24 cellular contexts compared by ENCODE assay signal in genomic region chr10:132924046-132924952, GRCh38. TPM values are rescaled to one million over a fixed set of nuclear protein-coding genes. Genes with fewer than 3 reads are reported as not detected.
DNase-seq lines count a peak whose midpoint lies in the region; ATAC-seq and TF ChIP-seq lines count a peak whose summit lies in the region.
"Had no signal": no experiment of that assay in that cellular context is flagged by ENCODE, and none has a peak within 500 bp of the region (broad histone marks: within the 10 kb centered on the region; RNA-seq: fewer than 3 reads in every experiment).

No MANE protein-coding gene starts in this region.

- H4K20me1 ChIP-seq in IMR-90 (ENCODE audit: insufficient read depth, low read length) (no peaks in the 10 kb centered on the region), neural progenitor cell (ENCODE audit: low read depth) (no peaks in the 10 kb centered on the region)

- intact Hi-C loops in left cardiac atrium (cut with DNase I) = no loop called here
- intact Hi-C loops in right cardiac atrium (cut with DNase I) = no loop called here
- intact Hi-C loops in IMR-90 (cut with micrococcal nuclease) = no loop called here

- H2BK15ac ChIP-seq in IMR-90 (ENCODE audit: low read depth, low read length) = no peak overlapping the region

- in situ Hi-C loops in IMR-90 (cut with MboI; ENCODE audit: low sequenced_read_pairs) = no loop called here

- H3K36me3 ChIP-seq in IMR-90 (ENCODE audit: control insufficient read depth, insufficient read depth, low read length) (no peaks in the 10 kb centered on the region), neural progenitor cell (no peaks in the 10 kb centered on the region), H7 (replicated peaks; ENCODE audit: control insufficient read depth, insufficient read depth, low read length) (no peaks in the 10 kb centered on the region)
- H3K36me3 ChIP-seq: BLaER1 treated with 17β-estradiol and CSF1 and Interleukin-3, amounts not matched to agents 10 nM and 100 nM had no signal

- 92% methylated on average over 42 of the region's 42 CpGs for WGBS in right cardiac atrium
- WGBS in IMR-90 (ENCODE audit: extremely low coverage in 2 of 2, insufficient read length in 1 of 2), 2 experiments = 82% methylated on average over 24 of the region's 42 CpGs; no CpG with 5 or more reads in 1 of the 2 experiments

- no peak overlapping the region for H3K4me3 ChIP-seq in right cardiac atrium (ENCODE audit: low read length)
- H3K4me3 ChIP-seq in IMR-90 (ENCODE audit: insufficient read depth, low read depth, low read length) = no peak overlapping the region
- no peak overlapping the region for H3K4me3 ChIP-seq in neural progenitor cell
- no peak overlapping the region for H3K4me3 ChIP-seq in H7 (ENCODE audit: insufficient read depth, low read depth, low read length)
- H3K4me3 ChIP-seq: A549; BLaER1 treated with 17β-estradiol and CSF1 and Interleukin-3, amounts not matched to agents 10 nM and 100 nM; GM23248 had no signal

- no peak overlapping the region for H3K23ac ChIP-seq in IMR-90 (ENCODE audit: low read depth, low read length)

- H3K56ac ChIP-seq in IMR-90 (ENCODE audit: extremely low read depth, insufficient read depth, low read length) = no peak overlapping the region

- no peaks in the 10 kb centered on the region for H3K27me3 ChIP-seq in right cardiac atrium (ENCODE audit: control insufficient read depth, insufficient read depth)
- no peaks in the 10 kb centered on the region for H3K27me3 ChIP-seq in IMR-90 (ENCODE audit: control insufficient read depth, insufficient read depth, low read length)
- H3K27me3 ChIP-seq in neural progenitor cell = no peaks in the 10 kb centered on the region
- H3K27me3 ChIP-seq in H7 (ENCODE audit: control insufficient read depth, insufficient read depth, low read length) = no peaks in the 10 kb centered on the region

- no peak for TF ChIP-seq POLR2A in IMR-90 (IDR thresholded peaks at IDR 0.05; ENCODE audit: low read depth, low read length)

- no peak overlapping the region for H2BK20ac ChIP-seq in IMR-90 (ENCODE audit: low read depth, low read length)

- H3K27me3 Mint-ChIP-seq in chondrocyte (ENCODE audit: low read depth) = peaks cover 3% of the 10 kb centered on the region
- peaks cover 2% of the 10 kb centered on the region for H3K27me3 Mint-ChIP-seq in neural progenitor cell (ENCODE audit: insufficient read depth, low read depth)

- peak; percentile 18 for DNase-seq in left cardiac atrium
- no peak for DNase-seq in right cardiac atrium
- no peak for DNase-seq in IMR-90
- peak; percentile 94 for DNase-seq in chondrocyte (ENCODE audit: low spot score)
- no peak for DNase-seq in neural progenitor cell (ENCODE audit: low spot score)
- DNase-seq in H7 = no peak
- DNase-seq: AML-193; CD4-positive, alpha-beta memory T cell; COR-L47; DMS53; GM23248; H9; MM.1S; NCI-H2029 treated with DMSO at 0.1 percent for 48 hours; NCI-H446 treated with DMSO at 0.1 percent for 48 hours; NCI-H526; SK-N-SH had no signal

- H3K79me2 ChIP-seq in neural progenitor cell (ENCODE audit: low read depth) = no peaks in the 10 kb centered on the region

- no peaks in the 10 kb centered on the region for H3K9me3 ChIP-seq in right cardiac atrium (ENCODE audit: control insufficient read depth, low read length)
- H3K9me3 ChIP-seq in IMR-90 (ENCODE audit: control insufficient read depth, insufficient read depth, low read length) = no peaks in the 10 kb centered on the region
- no peaks in the 10 kb centered on the region for H3K9me3 ChIP-seq in neural progenitor cell (ENCODE audit: low read depth)
- H3K9me3 ChIP-seq: A549; BLaER1 treated with 17β-estradiol and CSF1 and Interleukin-3, amounts not matched to agents 10 nM and 100 nM; SK-N-SH had no signal

- H3K9ac ChIP-seq in IMR-90 (ENCODE audit: low read depth, low read length) (no peak overlapping the region), neural progenitor cell (no peak overlapping the region)
- H3K9ac ChIP-seq: BLaER1 treated with 17β-estradiol and CSF1 and Interleukin-3, amounts not matched to agents 10 nM and 100 nM; GM23248; KMS-11; SK-N-SH had no signal

- H3K4me3 Mint-ChIP-seq in chondrocyte (ENCODE audit: unreplicated experiment) (no peak overlapping the region), neural progenitor cell (no peak overlapping the region)
- H3K4me3 Mint-ChIP-seq: CD4-positive, alpha-beta memory T cell; H9 had no signal

- no peak overlapping the region for H3K14ac ChIP-seq in IMR-90 (replicated peaks; ENCODE audit: low read depth, low read length)

- no peak overlapping the region for H4K8ac ChIP-seq in IMR-90 (ENCODE audit: low read depth in 2 of 2, low read length in 2 of 2)

- no peak overlapping the region for H3K4ac ChIP-seq in IMR-90 (ENCODE audit: low read depth, low read length)

- no peaks in the 10 kb centered on the region for H3K9me1 ChIP-seq in IMR-90 (ENCODE audit: insufficient read depth, low read length)

- no peak overlapping the region for H4K91ac ChIP-seq in IMR-90 (ENCODE audit: insufficient read depth, low read depth, low read length)

- ATAC-seq in left cardiac atrium (no peak), right cardiac atrium (no peak), IMR-90 (ENCODE audit: low read depth) (no peak), HG03039 (IDR thresholded peaks at IDR 0.05; ENCODE audit: unreplicated experiment) (no peak)
- ATAC-seq: A549, Panc1 had no signal

- H2AFZ ChIP-seq in IMR-90 (replicated peaks; ENCODE audit: low read length, poor library complexity) (peak overlapping the region; percentile 21), neural progenitor cell (replicated peaks) (no peak overlapping the region)
- H2AFZ ChIP-seq: GM23248 had no signal

- dilution Hi-C loops in IMR-90 (cut with HindIII; ENCODE audit: low sequenced_read_pairs, unreplicated experiment) = no loop called here

- H3K4me2 ChIP-seq in IMR-90 (ENCODE audit: low read depth, low read length) (no peak overlapping the region), neural progenitor cell (no peak overlapping the region)
- H3K4me2 ChIP-seq: A549; BLaER1 treated with 17β-estradiol and CSF1 and Interleukin-3, amounts not matched to agents 10 nM and 100 nM; KMS-11; SK-N-SH had no signal

- no peak overlapping the region for H2AK9ac ChIP-seq in IMR-90 (replicated peaks; ENCODE audit: low read depth, low read length, poor library complexity)

- H3K9me3 Mint-ChIP-seq in chondrocyte (ENCODE audit: low read depth) (no peaks in the 10 kb centered on the region), neural progenitor cell (no peaks in the 10 kb centered on the region)
- H3K9me3 Mint-ChIP-seq: CD4-positive, alpha-beta memory T cell; H9 had no signal

- no peak overlapping the region for H3K18ac ChIP-seq in IMR-90 (ENCODE audit: low read depth, low read length)

- POLR2A ChIA-PET in IMR-90 (lab: Charles Lee; ENCODE audit: unreplicated experiment) = no interaction called here

- TF ChIP-seq CTCF in IMR-90 (conservative IDR thresholded peaks at IDR 0.05; ENCODE audit: low read depth, low read length) (no peak), chondrocyte (IDR thresholded peaks at IDR 0.05) (no peak), neural progenitor cell (IDR thresholded peaks at IDR 0.05) (no peak)

- no peak overlapping the region for H2BK120ac ChIP-seq in IMR-90 (ENCODE audit: low read depth, low read length)

- H3F3A ChIP-seq in neural progenitor cell (ENCODE audit: low read depth) = no peaks in the 10 kb centered on the region

- H2AK5ac ChIP-seq in IMR-90 (ENCODE audit: low read depth, low read length) = no peak overlapping the region

- no TSS peak for BruUV-seq in IMR-90 (replicated peaks; lab: Mats Ljungman, UMichigan)

- H3K27ac Mint-ChIP-seq in chondrocyte (ENCODE audit: unreplicated experiment) = no peak overlapping the region
- H3K27ac Mint-ChIP-seq in neural progenitor cell = peak overlapping the region; percentile 57
- H3K27ac Mint-ChIP-seq: CD4-positive, alpha-beta memory T cell had no signal

- H3K79me1 ChIP-seq in IMR-90 (ENCODE audit: low read depth in 1 of 2, low read length in 2 of 2) = no peaks in the 10 kb centered on the region

- CTCF ChIA-PET in IMR-90 (lab: Yijun Ruan, JAX) = no interaction called here

- H2BK5ac ChIP-seq in IMR-90 (ENCODE audit: low read depth, low read length, poor library complexity, severe bottlenecking) = no peak overlapping the region

- no peak for TF ChIP-seq RAD21 in IMR-90 (IDR thresholded peaks at IDR 0.05; ENCODE audit: low read length)

- H3K4me1 Mint-ChIP-seq in chondrocyte (ENCODE audit: low read depth) (no peaks in the 10 kb centered on the region), neural progenitor cell (no peaks in the 10 kb centered on the region)
- H3K4me1 Mint-ChIP-seq: CD4-positive, alpha-beta memory T cell; H9 had no signal

- no peak overlapping the region for H4K5ac ChIP-seq in IMR-90 (ENCODE audit: low read depth, low read length)

- no peaks in the 10 kb centered on the region for H3K36me3 Mint-ChIP-seq in chondrocyte (ENCODE audit: low read depth)
- no peaks in the 10 kb centered on the region for H3K36me3 Mint-ChIP-seq in neural progenitor cell
- H3K36me3 Mint-ChIP-seq: CD4-positive, alpha-beta memory T cell had no signal

- H3K27ac ChIP-seq in right cardiac atrium (ENCODE audit: low read length) (no peak overlapping the region), IMR-90 (ENCODE audit: insufficient read depth, low read length) (no peak overlapping the region), neural progenitor cell (no peak overlapping the region)
- H3K27ac ChIP-seq: A549; BLaER1 treated with 17β-estradiol and CSF1 and Interleukin-3, amounts not matched to agents 10 nM and 100 nM; GM23248; KMS-11; RWPE1 had no signal

- no peaks in the 10 kb centered on the region for H3K4me1 ChIP-seq in right cardiac atrium (ENCODE audit: control insufficient read depth, insufficient read depth, low read length)
- no peaks in the 10 kb centered on the region for H3K4me1 ChIP-seq in IMR-90 (ENCODE audit: control insufficient read depth, insufficient read depth, low read length)
- no peaks in the 10 kb centered on the region for H3K4me1 ChIP-seq in neural progenitor cell
- H3K4me1 ChIP-seq: A549 had no signal

TF ChIP-seq in IMR-90, 13 proteins besides CTCF, POLR2A, EP300 and RAD21 (continues in another document):
- no peak for TF ChIP-seq RCOR1 (IDR thresholded peaks at IDR 0.05; ENCODE audit: insufficient replicate concordance, low read length)
- TF ChIP-seq RFX5 (IDR thresholded peaks at IDR 0.05; ENCODE audit: low read depth, low read length) = no peak
- no peak for TF ChIP-seq MAZ (IDR thresholded peaks at IDR 0.05; ENCODE audit: borderline replicate concordance, low read depth, low read length)
- TF ChIP-seq MXI1 (IDR thresholded peaks at IDR 0.05; ENCODE audit: borderline replicate concordance, low read depth, low read length) = no peak

RNA-seq across cellular contexts. Expression of gene CFAP46, which starts 18.1 kb away (rescaled TPM):
- total RNA-seq in left cardiac atrium (1 to 10 TPM; 1.2 to 1.7 TPM), right cardiac atrium (1 to 10 TPM; 1.5 to 1.8 (median 1.7) TPM), IMR-90 (2012; rRNA removed) (1.3 and 1.7 TPM in 2 replicates), chondrocyte (0.49 to 0.92 TPM (median 0.89 TPM) in 3 replicates), neural progenitor cell (ENCODE audit: low replicate concordance) (1.6 and 4.6 TPM in 2 replicates)
- polyA plus RNA-seq in right cardiac atrium (1.00 TPM), IMR-90 (2012; rRNA removed) (1.6 and 1.8 TPM in 2 replicates)
- 1.0 and 1.3 TPM in 2 replicates for polyA plus RNA-seq in IMR-90 (2012; cell fraction: cytosol; rRNA removed)
- 1.0 and 1.8 TPM in 2 replicates for polyA plus RNA-seq in IMR-90 (2012; cell fraction: nucleus; rRNA removed; ENCODE audit: low replicate concordance)
- 0.59 and 0.70 TPM in 2 replicates for total RNA-seq in H7 (2014; rRNA removed; shearing (Covaris generic))
- total RNA-seq: CD4-positive, alpha-beta memory T cell; OCI-LY7 had no signal
- polyA plus RNA-seq: CD4-positive, alpha-beta memory T cell had no signal

Comparison
In these comparisons a context has a peak if more than half of its experiments do, and no peak if none do; other contexts are left out.
1. DNase-seq: peak in left cardiac atrium (single experiment) and chondrocyte (single experiment); none in right cardiac atrium (0 of 3), IMR-90 (single experiment), neural progenitor cell (single experiment) and H7 (single experiment).